24 cellular contexts compared by ENCODE assay signal in the genomic region with DNA sequence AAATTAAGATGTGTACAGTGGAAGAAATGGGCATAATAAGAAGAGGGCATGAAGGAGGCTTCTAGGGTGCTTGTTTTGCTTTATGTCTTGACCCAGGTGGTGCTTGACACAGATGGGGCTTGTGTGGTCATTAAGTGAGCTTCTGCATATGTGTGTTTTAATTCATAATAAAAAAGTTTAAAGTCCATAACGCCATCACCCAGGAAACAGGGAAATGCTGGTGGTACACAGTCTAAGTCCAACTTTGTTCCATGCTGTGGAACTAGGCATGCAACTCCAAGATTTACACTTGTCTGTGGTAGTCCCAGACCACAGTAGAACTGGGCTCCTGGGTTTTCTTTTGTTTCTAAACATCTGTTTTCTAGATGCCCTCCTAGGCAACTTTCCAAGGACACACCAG.
DNase-seq lines count a peak whose midpoint lies in the region; ATAC-seq and TF ChIP-seq lines count a peak whose summit lies in the region.
"Had no signal": no experiment of that assay in that cellular context is flagged by ENCODE, and none has a peak within 500 bp of the region (broad histone marks: within the 10 kb centered on the region; RNA-seq: fewer than 3 reads in every experiment).

No MANE protein-coding gene starts in this region.

- TF ChIP-seq CTCF in foreskin keratinocyte (conservative IDR thresholded peaks at IDR 0.05) = no peak
- no peak for TF ChIP-seq CTCF in osteocyte (IDR thresholded peaks at IDR 0.05)

- H3K4me1 Mint-ChIP-seq in T-helper 2 cell treated with Interferon-gamma antibody and Interleukin-4, amounts not matched to agents 5 μg/mL and 100 μg/mL, for 36 hours (ENCODE audit: low read depth) = peaks cover 59% of the 10 kb centered on the region
- peaks cover 91% of the 10 kb centered on the region for H3K4me1 Mint-ChIP-seq in stimulated activated naive CD8-positive, alpha-beta T cell treated with anti-CD3 and anti-CD28 coated beads, Interleukin-15, Interleukin-2, amounts not matched to agents 100 ng/mL and 50 ng/mL, for 24 hours (ENCODE audit: low read depth)
- peaks cover 82% of the 10 kb centered on the region for H3K4me1 Mint-ChIP-seq in activated naive CD8-positive, alpha-beta T cell treated with anti-CD3 and anti-CD28 coated beads, Interleukin-2, amount 50 U/mL, for 24 hours
- H3K4me1 Mint-ChIP-seq in osteocyte (ENCODE audit: unreplicated experiment) = peaks cover 6% of the 10 kb centered on the region
- H3K4me1 Mint-ChIP-seq: H9 had no signal

- no peak overlapping the region for H3K4me3 Mint-ChIP-seq in T-helper 2 cell treated with Interferon-gamma antibody and Interleukin-4, amounts not matched to agents 5 μg/mL and 100 μg/mL, for 36 hours
- H3K4me3 Mint-ChIP-seq in stimulated activated naive CD8-positive, alpha-beta T cell treated with anti-CD3 and anti-CD28 coated beads, Interleukin-15, Interleukin-2, amounts not matched to agents 100 ng/mL and 50 ng/mL, for 24 hours = peak overlapping the region; percentile 42
- H3K4me3 Mint-ChIP-seq in activated naive CD8-positive, alpha-beta T cell treated with anti-CD3 and anti-CD28 coated beads, Interleukin-2, amount 50 U/mL, for 24 hours = no peak overlapping the region
- no peak overlapping the region for H3K4me3 Mint-ChIP-seq in osteocyte (ENCODE audit: unreplicated experiment)
- H3K4me3 Mint-ChIP-seq: H9, HFFc6 had no signal

- H3K9me3 Mint-ChIP-seq in T-helper 2 cell treated with Interferon-gamma antibody and Interleukin-4, amounts not matched to agents 5 μg/mL and 100 μg/mL, for 36 hours = peaks cover 4% of the 10 kb centered on the region
- peaks cover 21% of the 10 kb centered on the region for H3K9me3 Mint-ChIP-seq in stimulated activated naive CD8-positive, alpha-beta T cell treated with anti-CD3 and anti-CD28 coated beads, Interleukin-15, Interleukin-2, amounts not matched to agents 100 ng/mL and 50 ng/mL, for 24 hours
- H3K9me3 Mint-ChIP-seq in activated naive CD8-positive, alpha-beta T cell treated with anti-CD3 and anti-CD28 coated beads, Interleukin-2, amount 50 U/mL, for 24 hours = peaks cover 10% of the 10 kb centered on the region
- H3K9me3 Mint-ChIP-seq in osteocyte (ENCODE audit: unreplicated experiment) = peaks cover 5% of the 10 kb centered on the region

- H3K4me1 ChIP-seq in foreskin keratinocyte = no peaks in the 10 kb centered on the region
- H3K4me1 ChIP-seq: SJCRH30 had no signal

- no peaks in the 10 kb centered on the region for H3K27me3 ChIP-seq in foreskin keratinocyte
- H3K27me3 ChIP-seq: MG63, SJCRH30 had no signal

- no peak overlapping the region for H3K27ac ChIP-seq in foreskin keratinocyte
- H3K27ac ChIP-seq: C4-2B, GM23248, SJCRH30 had no signal

- no peak for ATAC-seq in stimulated activated naive CD8-positive, alpha-beta T cell treated with anti-CD3 and anti-CD28 coated beads, Interleukin-15, Interleukin-2, amounts not matched to agents 100 U/mL and 50 U/mL, for 24 hours
- no peak for ATAC-seq in activated naive CD8-positive, alpha-beta T cell treated with anti-CD3 and anti-CD28 coated beads, Interleukin-2, amount 50 U/mL, for 24 hours
- ATAC-seq in foreskin keratinocyte (no peak), GM19455 (IDR thresholded peaks at IDR 0.05; ENCODE audit: unreplicated experiment) (no peak)
- ATAC-seq: HepG2, K562 had no signal

- H3K27me3 Mint-ChIP-seq in T-helper 2 cell treated with Interferon-gamma antibody and Interleukin-4, amounts not matched to agents 5 μg/mL and 100 μg/mL, for 36 hours (ENCODE audit: low read depth) = no peaks in the 10 kb centered on the region
- H3K27me3 Mint-ChIP-seq in stimulated activated naive CD8-positive, alpha-beta T cell treated with anti-CD3 and anti-CD28 coated beads, Interleukin-15, Interleukin-2, amounts not matched to agents 100 ng/mL and 50 ng/mL, for 24 hours = no peaks in the 10 kb centered on the region
- H3K27me3 Mint-ChIP-seq in activated naive CD8-positive, alpha-beta T cell treated with anti-CD3 and anti-CD28 coated beads, Interleukin-2, amount 50 U/mL, for 24 hours = no peaks in the 10 kb centered on the region
- H3K27me3 Mint-ChIP-seq in osteocyte (ENCODE audit: unreplicated experiment) = peaks cover 4% of the 10 kb centered on the region

- H3K27ac Mint-ChIP-seq in T-helper 2 cell treated with Interferon-gamma antibody and Interleukin-4, amounts not matched to agents 5 μg/mL and 100 μg/mL, for 36 hours = peak overlapping the region; percentile 3
- H3K27ac Mint-ChIP-seq in stimulated activated naive CD8-positive, alpha-beta T cell treated with anti-CD3 and anti-CD28 coated beads, Interleukin-15, Interleukin-2, amounts not matched to agents 100 ng/mL and 50 ng/mL, for 24 hours = peak overlapping the region; percentile 100
- H3K27ac Mint-ChIP-seq in activated naive CD8-positive, alpha-beta T cell treated with anti-CD3 and anti-CD28 coated beads, Interleukin-2, amount 50 U/mL, for 24 hours = peak overlapping the region; percentile 99
- no peak overlapping the region for H3K27ac Mint-ChIP-seq in osteocyte (ENCODE audit: unreplicated experiment)
- H3K27ac Mint-ChIP-seq: H9, HFFc6 had no signal

- DNase-seq in T-helper 2 cell treated with Interferon-gamma antibody and Interleukin-4, amounts not matched to agents 5 μg/mL and 100 μg/mL, for 36 hours (ENCODE audit: low spot score) = no peak
- no peak for DNase-seq in T-helper 2 cell
- DNase-seq in stimulated activated naive CD8-positive, alpha-beta T cell treated with anti-CD3 and anti-CD28 coated beads, Interleukin-15, Interleukin-2, amounts not matched to agents 100 U/mL and 50 U/mL, for 24 hours = no peak
- DNase-seq in activated naive CD8-positive, alpha-beta T cell treated with anti-CD3 and anti-CD28 coated beads, Interleukin-2, amount 50 U/mL, for 24 hours = no peak
- DNase-seq in foreskin keratinocyte = no peak
- DNase-seq in osteocyte (ENCODE audit: extremely low spot score, unreplicated experiment) = no peak
- DNase-seq: 8988T, DMS79 treated with DMSO at 0.1 percent for 48 hours, GM23248, H9, HFFc6, MG63, NCI-H1417, NCI-H1694 treated with DMSO at 0.1 percent for 48 hours, NCI-H2081 treated with DMSO at 0.1 percent for 48 hours, NCI-H2171 treated with DMSO at 0.1 percent for 48 hours, NCI-H526, OCI-M1, SJCRH30 had no signal

- peaks cover 17% of the 10 kb centered on the region for H3K36me3 Mint-ChIP-seq in T-helper 2 cell treated with Interferon-gamma antibody and Interleukin-4, amounts not matched to agents 5 μg/mL and 100 μg/mL, for 36 hours (ENCODE audit: low read depth)
- H3K36me3 Mint-ChIP-seq in stimulated activated naive CD8-positive, alpha-beta T cell treated with anti-CD3 and anti-CD28 coated beads, Interleukin-15, Interleukin-2, amounts not matched to agents 100 ng/mL and 50 ng/mL, for 24 hours (ENCODE audit: low read depth) = peaks cover 88% of the 10 kb centered on the region
- peaks cover 72% of the 10 kb centered on the region for H3K36me3 Mint-ChIP-seq in activated naive CD8-positive, alpha-beta T cell treated with anti-CD3 and anti-CD28 coated beads, Interleukin-2, amount 50 U/mL, for 24 hours (ENCODE audit: low read depth)
- no peaks in the 10 kb centered on the region for H3K36me3 Mint-ChIP-seq in osteocyte (ENCODE audit: unreplicated experiment)
